ENCODE assay signal across 13 cellular contexts in genomic region chr4:7297881-7298280, GRCh38.
A peak's percentile ranks its signal among the peaks of the same experiment; 100 is the strongest.
DNase-seq lines count a peak whose midpoint lies in the region; ATAC-seq and TF ChIP-seq lines count a peak whose summit lies in the region.
"Had no signal": no experiment of that assay in that cellular context is flagged by ENCODE, and none has a peak within 500 bp of the region (broad histone marks: within the 10 kb centered on the region; RNA-seq: fewer than 3 reads in every experiment).

No MANE protein-coding gene starts in this region.

- H3K36me3 ChIP-seq in GM23338 (ENCODE audit: insufficient read depth) (no peaks in the 10 kb centered on the region), upper lobe of right lung (no peaks in the 10 kb centered on the region), prostate gland (no peaks in the 10 kb centered on the region)
- H3K36me3 ChIP-seq: BE2C had no signal

- 0 out of 2 replicates have a peak overlapping the region, but pooled peaks have one; percentile 31 for H3K27ac Mint-ChIP-seq in GM23338
- H3K27ac Mint-ChIP-seq in WTC11: 0 out of 2 replicates have a peak overlapping the region, but pooled peaks have one; percentile 38
- peak overlapping the region in 2 of 3 experiments; percentile 26 to 39 for H3K27ac Mint-ChIP-seq in nephron
- H3K27ac Mint-ChIP-seq: CD4-positive, CD25-positive, alpha-beta regulatory T cell had no signal

- no peaks in the 10 kb centered on the region for H3F3A ChIP-seq in GM23338 (replicated peaks; ENCODE audit: low read depth)

- H3K79me2 ChIP-seq in GM23338 (replicated peaks; ENCODE audit: insufficient read depth): no peaks in the 10 kb centered on the region

- H3K27ac ChIP-seq in GM23338 (ENCODE audit: low read depth) (no peak overlapping the region), substantia nigra (ENCODE audit: low read depth, low read length, poor library complexity, severe bottlenecking) (peak overlapping the region; percentile 53), upper lobe of right lung (no peak overlapping the region), prostate gland (no peak overlapping the region)

- H3K9me3 ChIP-seq in upper lobe of right lung (no peaks in the 10 kb centered on the region), prostate gland (no peaks in the 10 kb centered on the region)
- H3K9me3 ChIP-seq: A549, BE2C had no signal

- CTCF ChIA-PET in WTC11 (lab: Charles Lee): interaction anchor here (0.8 to 2.6 kb wide), 2 partner anchors 37 to 106 kb away, joined by 3 to 13 read pairs; no protein-coding TSS in a partner anchor

- ATAC-seq in GM23338: no peak
- no peak for ATAC-seq in WTC11
- no peak for ATAC-seq in upper lobe of right lung
- ATAC-seq: A549, GM12878, HepG2 had no signal

- H3K4me2 ChIP-seq in GM23338: no peak overlapping the region
- H3K4me2 ChIP-seq: A549 had no signal

- no peaks in the 10 kb centered on the region for H3K9me2 ChIP-seq in GM23338 (ENCODE audit: insufficient read depth)

- H3K4me1 Mint-ChIP-seq in GM23338 (peaks cover 3% of the 10 kb centered on the region), WTC11 (peaks cover 3% of the 10 kb centered on the region; the same call in 1 of the 2 replicates), nephron (peaks cover 37% of the 10 kb centered on the region)
- H3K4me1 Mint-ChIP-seq: CD4-positive, CD25-positive, alpha-beta regulatory T cell had no signal

- H3K9me3 Mint-ChIP-seq in GM23338 (no peaks in the 10 kb centered on the region), WTC11 (no peaks in the 10 kb centered on the region), nephron (no peaks in the 10 kb centered on the region)

- H3K4me3 Mint-ChIP-seq in GM23338 (no peak overlapping the region), WTC11 (no peak overlapping the region), nephron (no peak overlapping the region)
- H3K4me3 Mint-ChIP-seq: CD4-positive, CD25-positive, alpha-beta regulatory T cell had no signal

- POLR2A ChIA-PET in WTC11 (lab: Charles Lee): no interaction called here

- H3K27me3 Mint-ChIP-seq in GM23338 (ENCODE audit: insufficient read depth, low read depth, poor library complexity): peaks cover 8% of the 10 kb centered on the region
- no peaks in the 10 kb centered on the region for H3K27me3 Mint-ChIP-seq in WTC11 (ENCODE audit: low read depth)
- peaks cover 37% of the 10 kb centered on the region for H3K27me3 Mint-ChIP-seq in nephron (ENCODE audit: low read depth)

- no peaks in the 10 kb centered on the region for H3K4me1 ChIP-seq in GM23338 (ENCODE audit: insufficient read depth)
- no peaks in the 10 kb centered on the region for H3K4me1 ChIP-seq in upper lobe of right lung
- H3K4me1 ChIP-seq in prostate gland (replicated peaks): no peaks in the 10 kb centered on the region
- H3K4me1 ChIP-seq: A549, BE2C had no signal

- H3K4me3 ChIP-seq in GM23338 (no peak overlapping the region), upper lobe of right lung (no peak overlapping the region), prostate gland (no peak overlapping the region)
- H3K4me3 ChIP-seq: A549, GM12878 had no signal

- no peak for TF ChIP-seq CTCF in GM23338 (conservative IDR thresholded peaks at IDR 0.05; ENCODE audit: low read depth in 2 of 2)
- no peak for TF ChIP-seq CTCF in WTC11 (IDR thresholded peaks at IDR 0.05)
- no peak for TF ChIP-seq CTCF in nephron (IDR thresholded peaks at IDR 0.05; ENCODE audit: unreplicated experiment in 3 of 3)
- TF ChIP-seq CTCF in upper lobe of right lung (IDR thresholded peaks at IDR 0.05): no peak
- TF ChIP-seq CTCF in prostate gland (IDR thresholded peaks at IDR 0.05): no peak

- intact Hi-C loops in upper lobe of right lung (cut with DNase I): no loop called here
- intact Hi-C loops in prostate gland (cut with DNase I): loop anchor here (10.0 kb wide), 1 partner anchor 193 kb away; no protein-coding TSS in a partner anchor

- DNase-seq in GM23338 (ENCODE audit: low spot score) (no peak), WTC11 (ENCODE audit: low spot score) (no peak), substantia nigra (lab: John Stamatoyannopoulos, UW) (no peak), NCI-H2107 treated with DMSO at 0.1 percent for 48 hours (lab: John Stamatoyannopoulos, UW; ENCODE audit: unreplicated experiment) (no peak), upper lobe of right lung (no peak), prostate gland (ENCODE audit: low spot score) (no peak)
- DNase-seq: BE2C; CD4-positive, CD25-positive, alpha-beta regulatory T cell; DMS53 had no signal

- H2AFZ ChIP-seq in GM23338: no peak overlapping the region

- 93% methylated on average over 8 of the region's 8 CpGs for WGBS in prostate gland

- H4K20me1 ChIP-seq in GM23338 (replicated peaks; ENCODE audit: insufficient read depth): no peaks in the 10 kb centered on the region

- TF ChIP-seq POLR2A in prostate gland (IDR thresholded peaks at IDR 0.05): no peak

- no peaks in the 10 kb centered on the region for H3K27me3 ChIP-seq in GM23338 (ENCODE audit: insufficient read depth)
- H3K27me3 ChIP-seq in upper lobe of right lung: no peaks in the 10 kb centered on the region
- no peaks in the 10 kb centered on the region for H3K27me3 ChIP-seq in prostate gland (replicated peaks; ENCODE audit: insufficient read depth)
- H3K27me3 ChIP-seq: BE2C had no signal

- H3K36me3 Mint-ChIP-seq in GM23338 (ENCODE audit: low read depth) (no peaks in the 10 kb centered on the region), WTC11 (no peaks in the 10 kb centered on the region), nephron (ENCODE audit: low read depth) (no peaks in the 10 kb centered on the region)
- H3K36me3 Mint-ChIP-seq: CD4-positive, CD25-positive, alpha-beta regulatory T cell had no signal

TF ChIP-seq in GM23338, 12 proteins besides CTCF, POLR2A, EP300 and RAD21:
- no peak for TF ChIP-seq ZNF331 (CRISPR knock-in tag; IDR thresholded peaks at IDR 0.05; ENCODE audit: low read depth)
TF ChIP-seq in GM23338: peak in this region for 0.

TF ChIP-seq in WTC11, 78 proteins besides CTCF, POLR2A, EP300 and RAD21 (continues in another document):
- no peak for TF ChIP-seq ERG (CRISPR knock-in tag; IDR thresholded peaks at IDR 0.05)
- no peak for TF ChIP-seq PREB (CRISPR knock-in tag; IDR thresholded peaks at IDR 0.05; ENCODE audit: borderline replicate concordance)
- no peak for TF ChIP-seq PRRX2 (CRISPR knock-in tag; IDR thresholded peaks at IDR 0.05)
- no peak for TF ChIP-seq FOXK1 (CRISPR knock-in tag; IDR thresholded peaks at IDR 0.05)
- no peak for TF ChIP-seq NFE2L1 (CRISPR knock-in tag; IDR thresholded peaks at IDR 0.05)
- no peak for TF ChIP-seq FOXP1 (CRISPR knock-in tag; IDR thresholded peaks at IDR 0.05; ENCODE audit: borderline replicate concordance)
- TF ChIP-seq CREM (CRISPR knock-in tag; IDR thresholded peaks at IDR 0.05): no peak
- TF ChIP-seq ZNF396 (CRISPR knock-in tag; IDR thresholded peaks at IDR 0.05; ENCODE audit: borderline replicate concordance): no peak
- TF ChIP-seq ZNF281 (CRISPR knock-in tag; IDR thresholded peaks at IDR 0.05): no peak
- TF ChIP-seq CDX4 (CRISPR knock-in tag; IDR thresholded peaks at IDR 0.05; ENCODE audit: borderline replicate concordance): no peak
- TF ChIP-seq SOX15 (CRISPR knock-in tag; IDR thresholded peaks at IDR 0.05): no peak
- no peak for TF ChIP-seq NR2C2 (CRISPR knock-in tag; IDR thresholded peaks at IDR 0.05)
- TF ChIP-seq GRHL2 (CRISPR knock-in tag; IDR thresholded peaks at IDR 0.05; ENCODE audit: insufficient replicate concordance, severe bottlenecking): no peak
- TF ChIP-seq SMAD3 (CRISPR knock-in tag; IDR thresholded peaks at IDR 0.05; ENCODE audit: borderline replicate concordance): no peak
